ENCODE assay signal across 8 cellular contexts in genomic region chr2:166539340-166540162, GRCh38. TPM values are rescaled to one million over a fixed set of nuclear protein-coding genes. Genes with fewer than 3 reads are reported as not detected.
DNase-seq lines count a peak whose midpoint lies in the region; ATAC-seq, FAIRE-seq and TF ChIP-seq lines count a peak whose summit lies in the region.

No MANE protein-coding gene starts in this region.

- H4K91ac ChIP-seq in H1 (replicated peaks; ENCODE audit: insufficient read length, low read length): no peak overlapping the region

- intact Hi-C loops in aorta (cut with DNase I): loop anchor here (5.0 to 10.0 kb wide), 3 partner anchors 673 to 1583 kb away; no protein-coding TSS in a partner anchor

- H2AFZ ChIP-seq in H1 (ENCODE audit: low read length): 0 out of 2 replicates have a peak overlapping the region, but pooled peaks have one; percentile 94

- H4K5ac ChIP-seq in H1 (ENCODE audit: insufficient read length, low read depth, low read length): no peak overlapping the region

- no peak for TF ChIP-seq POLR2A in H1 (IDR thresholded peaks at IDR 0.05; ENCODE audit: control extremely low read depth in 1 of 2, low read depth in 2 of 2, low read length in 2 of 2)

- no peaks in the 10 kb centered on the region for H3K9me3 ChIP-seq in H1 (ENCODE audit: insufficient read depth in 2 of 2, low read depth in 1 of 2, low read length in 1 of 2)
- no peaks in the 10 kb centered on the region for H3K9me3 ChIP-seq in aorta (ENCODE audit: control insufficient read depth, low read length)

- no peaks in the 10 kb centered on the region for H4K20me1 ChIP-seq in H1 (replicated peaks in 1 of 2; ENCODE audit: control insufficient read depth in 1 of 2, insufficient read depth in 2 of 2, low read length in 2 of 2)

- no peak overlapping the region for H3K23ac ChIP-seq in H1 (ENCODE audit: insufficient read length)

- DNase-seq in AG09319 (ENCODE audit: extremely low read depth, low read depth) (peak; percentile 57), GM10248 (ENCODE audit: extremely low spot score) (peak; percentile 18), HCEC 1CT (peak; percentile 65), Kasumi-1 (lab: John Stamatoyannopoulos, UW) (peak; percentile 61 to 81), SHP77 (lab: John Stamatoyannopoulos, UW) (peak; percentile 41 to 53), H1 (ENCODE audit: low read depth in 1 of 2, low spot score in 2 of 2) (no peak), mesothelial cell of epicardium (ENCODE audit: low spot score in 2 of 2, unreplicated experiment in 2 of 2) (no peak), aorta (no peak)

- ATAC-seq in aorta (ENCODE audit: low FRiP score): peak; percentile 82

- H3K56ac ChIP-seq in H1 (replicated peaks; ENCODE audit: insufficient read length, low read depth, low read length): no peak overlapping the region

- H3K27me3 Mint-ChIP-seq in mesothelial cell of epicardium (ENCODE audit: low read depth): peaks cover 20% of the 10 kb centered on the region

- H4K8ac ChIP-seq in H1 (ENCODE audit: extremely low read depth, insufficient read depth, low read length): no peak overlapping the region

- H2BK15ac ChIP-seq in H1 (ENCODE audit: low read length): no peak overlapping the region

- CTCF ChIA-PET in GM10248 (lab: Yijun Ruan, JAX) (interaction anchor here (0.8 to 7.4 kb wide), 9 partner anchors 8 to 1578 kb away, joined by 3 to 96 read pairs (median 4); no protein-coding TSS in a partner anchor), H1 (lab: Charles Lee; ENCODE audit: partially characterized antibody) (interaction anchor here (0.6 to 3.6 kb wide), 33 partner anchors 9 to 1608 kb away, joined by 3 to 28 read pairs (median 4); no protein-coding TSS in a partner anchor)

- FAIRE-seq in H1 (lab: Jason Lieb, UNC): peak; percentile 96

- no peak overlapping the region for H3K18ac ChIP-seq in H1 (ENCODE audit: extremely low read depth, low read length)

- TF ChIP-seq CTCF in AG09319 (IDR thresholded peaks at IDR 0.05; ENCODE audit: low read depth, low read length) (peak; percentile 76), GM10248 (IDR thresholded peaks at IDR 0.05; ENCODE audit: control extremely low read depth, extremely low read depth, low read depth, missing control alignments) (peak; percentile 65), H1 (IDR thresholded peaks at IDR 0.05; ENCODE audit: control extremely low read depth in 1 of 3, insufficient read depth in 1 of 3, low read depth in 1 of 3, low read length in 3 of 3) (peak in 2 of 3 experiments; percentile 60 to 78; a peak in 3 of 4 replicates), mesothelial cell of epicardium (IDR thresholded peaks at IDR 0.05; ENCODE audit: unreplicated experiment) (peak; percentile 84)

- H3K27me3 ChIP-seq in H1 (replicated peaks in 1 of 4; ENCODE audit: control insufficient read depth in 3 of 4, extremely low read depth in 1 of 4, insufficient read depth in 3 of 4, low read length in 3 of 4) (no peaks in the 10 kb centered on the region), aorta (ENCODE audit: control insufficient read depth in 1 of 2, insufficient read depth in 2 of 2, low read length in 1 of 2) (no peaks in the 10 kb centered on the region)

- POLR2A ChIA-PET in GM10248 (lab: Yijun Ruan, JAX) (no interaction called here), H1 (lab: Charles Lee; ENCODE audit: partially characterized antibody) (no interaction called here)

- no peak overlapping the region for H2BK12ac ChIP-seq in H1 (ENCODE audit: low read depth, low read length)

- 40% methylated on average over 9 of the region's 9 CpGs; no CpG with 5 or more reads in 1 of the 2 experiments for WGBS in H1 (ENCODE audit: extremely low coverage in 1 of 2, insufficient coverage in 1 of 2, insufficient read length in 1 of 2, insufficient replicate concordance in 2 of 2, low coverage in 1 of 2, low lambda C conversion rate in 2 of 2, missing lambda C conversion rate in 1 of 2), 2 experiments
- 30 to 31% methylated on average over 9 of the region's 9 CpGs for WGBS in aorta, 2 donors

- H3K27ac Mint-ChIP-seq in mesothelial cell of epicardium: no peak overlapping the region

- peak; percentile 92 to 94 for TF ChIP-seq RAD21 in H1 (IDR thresholded peaks at IDR 0.05 in 1 of 2, conservative IDR thresholded peaks at IDR 0.05 in 1 of 2; ENCODE audit: low read depth in 2 of 2, low read length in 2 of 2)

- no peaks in the 10 kb centered on the region for H3K23me2 ChIP-seq in H1 (ENCODE audit: low read depth, low read length)

- no peak overlapping the region for H2AK5ac ChIP-seq in H1 (ENCODE audit: low read depth, low read length)

- H3K4me2 ChIP-seq in H1 (ENCODE audit: insufficient read depth in 1 of 2, low read depth in 2 of 2, low read length in 2 of 2): peak overlapping the region in 1 of 2 experiments; percentile 19; a peak in 1 of 4 replicates

- no peaks in the 10 kb centered on the region for H3K36me3 Mint-ChIP-seq in mesothelial cell of epicardium

- H3K14ac ChIP-seq in H1 (ENCODE audit: insufficient read length): no peak overlapping the region

- no peaks in the 10 kb centered on the region for H3K79me2 ChIP-seq in H1 (ENCODE audit: control insufficient read depth in 1 of 2, insufficient read depth in 2 of 2, low read length in 2 of 2)

- no peak overlapping the region for H2BK120ac ChIP-seq in H1 (replicated peaks; ENCODE audit: low read depth, low read length)

- no peak overlapping the region for H2BK5ac ChIP-seq in H1 (ENCODE audit: low read depth, low read length)

- no peaks in the 10 kb centered on the region for H3K9me3 Mint-ChIP-seq in mesothelial cell of epicardium

- H3K4me3 ChIP-seq in H1 (ENCODE audit: extremely low read depth in 1 of 4, insufficient read depth in 2 of 4, low read depth in 3 of 4, low read length in 4 of 4): no peak overlapping the region
- H3K4me3 ChIP-seq in aorta (ENCODE audit: low read length in 2 of 2): no peak overlapping the region

- H3K4me3 Mint-ChIP-seq in mesothelial cell of epicardium: peak overlapping the region; percentile 20

- TF ChIP-seq EP300 in H1 (IDR thresholded peaks at IDR 0.05; ENCODE audit: borderline replicate concordance in 1 of 2, low read depth in 2 of 2, low read length in 2 of 2): no peak

- H3K9ac ChIP-seq in H1 (replicated peaks in 1 of 4; ENCODE audit: extremely low read depth in 1 of 4, low read depth in 3 of 4, low read length in 3 of 4): no peak overlapping the region

- peaks cover 3% of the 10 kb centered on the region for H3K4me1 Mint-ChIP-seq in mesothelial cell of epicardium

- no peaks in the 10 kb centered on the region for H3K79me1 ChIP-seq in H1 (ENCODE audit: low read depth, low read length)

- H2BK20ac ChIP-seq in H1 (ENCODE audit: low read length): no peak overlapping the region

- H3K4me1 ChIP-seq in H1 (replicated peaks in 1 of 4; ENCODE audit: control insufficient read depth in 3 of 4, insufficient read depth in 4 of 4, low read length in 3 of 4) (no peaks in the 10 kb centered on the region), aorta (ENCODE audit: control insufficient read depth in 1 of 2, insufficient read depth in 2 of 2, low read length in 2 of 2) (no peaks in the 10 kb centered on the region)

- no peak overlapping the region for H3K4ac ChIP-seq in H1 (replicated peaks; ENCODE audit: insufficient read length, low read depth, low read length)

- H3K27ac ChIP-seq in H1 (ENCODE audit: low read depth, low read length) (no peak overlapping the region), aorta (ENCODE audit: low read depth in 1 of 2, low read length in 2 of 2) (no peak overlapping the region)

- H3K36me3 ChIP-seq in H1 (ENCODE audit: control insufficient read depth in 2 of 4, insufficient read depth in 4 of 4, low read length in 3 of 4) (no peaks in the 10 kb centered on the region), aorta (ENCODE audit: control insufficient read depth in 1 of 2, insufficient read depth in 2 of 2, low read length in 1 of 2) (no peaks in the 10 kb centered on the region)

TF ChIP-seq in H1, 55 proteins besides CTCF, POLR2A, EP300 and RAD21:
- TF ChIP-seq JUND (IDR thresholded peaks at IDR 0.05; ENCODE audit: low read length): no peak
- TF ChIP-seq TCF12 (IDR thresholded peaks at IDR 0.05; ENCODE audit: low read depth, low read length): no peak
- no peak for TF ChIP-seq MAX (IDR thresholded peaks at IDR 0.05)
- no peak for TF ChIP-seq RNF2 (IDR thresholded peaks at IDR 0.05; ENCODE audit: borderline replicate concordance, low read depth, low read length, missing control alignments, poor library complexity, severe bottlenecking)
- TF ChIP-seq ATF2 (IDR thresholded peaks at IDR 0.05; ENCODE audit: low read length): no peak

RNA-seq across cellular contexts. Expression of gene SCN7A, which starts 45.5 kb away (rescaled TPM):
- 0.11 and 0.19 TPM in 2 replicates for total RNA-seq in H1 (2021; fragmentation: NEBNext Ultra II Directional; extraction: Animal tissue kit (Norgen Biotek cat#: 25700))
- polyA plus RNA-seq in H1 (2011; rRNA removed) (0.03 and 0.09 TPM in 2 replicates), aorta (under 1 TPM in 1 of 2 donors, not detected in 1; under 0.01 TPM)
- polyA plus RNA-seq in H1 (2011; cell fraction: cytosol; rRNA removed): 0.13 TPM
- polyA plus RNA-seq in H1 (2011; cell fraction: nucleus; rRNA removed): 0.17 TPM
- 0.09 to 0.26 TPM (median 0.12 TPM) in 4 replicates for polyA plus RNA-seq in H1 (2012, experiment 1 of 2)
- polyA plus RNA-seq in H1 (2012, experiment 2 of 2): not detected
- 0.12 TPM for polyA plus RNA-seq in H1 (2013, experiment 1 of 2)
- polyA plus RNA-seq in H1 (2013, experiment 2 of 2): 0.09 TPM
- polyA minus RNA-seq in H1 (2011; rRNA and poly(A)+ RNA removed): 0.09 and 0.20 TPM in 2 replicates
- polyA minus RNA-seq in H1 (2011; cell fraction: cytosol; rRNA and poly(A)+ RNA removed): not detected
- 0.60 TPM for polyA minus RNA-seq in H1 (2011; cell fraction: nucleus; rRNA and poly(A)+ RNA removed)
- total RNA-seq in mesothelial cell of epicardium (2.2 to 2.6 TPM (median 2.5 TPM) in 3 replicates), aorta (1 to 10 TPM; 3.6 to 5.0 TPM)

Comparison
In these comparisons a context has a peak if more than half of its experiments do, and no peak if none do; other contexts are left out.
1. DNase-seq: peak in AG09319 (single experiment), GM10248 (single experiment), HCEC 1CT (single experiment), Kasumi-1 (2 of 2) and SHP77 (2 of 2); none in H1 (0 of 2), mesothelial cell of epicardium (0 of 2) and aorta (0 of 2).
2. Peak in every context shown above with its lines, with median percentiles within 50 percentile points of each other: CTCF ChIP-seq.